1 cellular context compared by ENCODE assay signal in genomic region chr11:102840018-102840417, GRCh38.
TF ChIP-seq lines count a peak whose summit lies in the region.

No MANE protein-coding gene starts in this region.

TF ChIP-seq in GM23338, 12 proteins besides CTCF, POLR2A, EP300 and RAD21 (continued from another document):
- TF ChIP-seq STAT1 (IDR thresholded peaks at IDR 0.05; ENCODE audit: unreplicated experiment) = no peak
- no peak for TF ChIP-seq JUNB (IDR thresholded peaks at IDR 0.05; ENCODE audit: unreplicated experiment)
- TF ChIP-seq ETS1 (IDR thresholded peaks at IDR 0.05) = no peak
- TF ChIP-seq ZNF331 (CRISPR knock-in tag; IDR thresholded peaks at IDR 0.05; ENCODE audit: low read depth) = no peak
- no peak for TF ChIP-seq POLR2AphosphoS5 (IDR thresholded peaks at IDR 0.05; ENCODE audit: low read depth)
- no peak for TF ChIP-seq EZH2 (IDR thresholded peaks at IDR 0.05; ENCODE audit: low read depth, unreplicated experiment)
- no peak for TF ChIP-seq CREB1 (CRISPR knock-in tag; IDR thresholded peaks at IDR 0.05; ENCODE audit: low read depth)
- TF ChIP-seq NANOG (IDR thresholded peaks at IDR 0.05; ENCODE audit: borderline replicate concordance) = no peak
